In the genomic region with DNA sequence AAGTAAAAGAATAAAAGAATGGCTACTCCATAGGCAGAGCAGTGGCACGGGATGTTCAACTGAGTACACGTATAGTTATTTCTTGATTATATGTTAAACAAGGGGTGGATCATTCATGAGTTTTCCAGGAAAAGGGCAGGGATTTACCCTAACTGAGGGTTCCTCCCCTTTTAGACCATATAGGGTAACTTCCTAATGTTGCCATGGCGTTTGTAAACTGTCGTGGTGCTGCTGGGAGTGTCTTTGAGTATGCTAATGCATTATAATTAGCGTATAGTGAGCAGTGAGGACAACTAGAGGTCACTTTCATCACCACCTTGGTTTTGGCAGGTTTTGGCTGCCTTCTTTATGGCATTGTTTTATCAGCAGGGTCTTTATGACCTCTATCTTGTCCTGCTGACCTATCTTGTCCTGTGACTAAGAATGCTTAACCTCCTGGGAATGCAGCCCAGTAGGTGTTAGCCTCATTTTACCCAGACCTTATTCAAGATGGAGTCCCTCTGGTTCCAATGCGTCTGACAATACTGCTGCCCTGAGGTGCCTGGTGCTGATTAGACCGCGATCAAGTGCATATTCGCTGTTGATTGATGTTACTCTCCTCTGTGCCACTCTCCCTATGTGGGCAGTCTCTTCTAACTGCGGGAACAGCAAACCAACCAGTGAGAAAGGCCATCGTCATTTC, we compare ENCODE assay signal across 1 cellular context.
TF ChIP-seq lines count a peak whose summit lies in the region.

No MANE protein-coding gene starts in this region.

TF ChIP-seq in GM23338, 12 proteins besides CTCF, POLR2A, EP300 and RAD21 (continued from another document):
- TF ChIP-seq, protein P1, sequence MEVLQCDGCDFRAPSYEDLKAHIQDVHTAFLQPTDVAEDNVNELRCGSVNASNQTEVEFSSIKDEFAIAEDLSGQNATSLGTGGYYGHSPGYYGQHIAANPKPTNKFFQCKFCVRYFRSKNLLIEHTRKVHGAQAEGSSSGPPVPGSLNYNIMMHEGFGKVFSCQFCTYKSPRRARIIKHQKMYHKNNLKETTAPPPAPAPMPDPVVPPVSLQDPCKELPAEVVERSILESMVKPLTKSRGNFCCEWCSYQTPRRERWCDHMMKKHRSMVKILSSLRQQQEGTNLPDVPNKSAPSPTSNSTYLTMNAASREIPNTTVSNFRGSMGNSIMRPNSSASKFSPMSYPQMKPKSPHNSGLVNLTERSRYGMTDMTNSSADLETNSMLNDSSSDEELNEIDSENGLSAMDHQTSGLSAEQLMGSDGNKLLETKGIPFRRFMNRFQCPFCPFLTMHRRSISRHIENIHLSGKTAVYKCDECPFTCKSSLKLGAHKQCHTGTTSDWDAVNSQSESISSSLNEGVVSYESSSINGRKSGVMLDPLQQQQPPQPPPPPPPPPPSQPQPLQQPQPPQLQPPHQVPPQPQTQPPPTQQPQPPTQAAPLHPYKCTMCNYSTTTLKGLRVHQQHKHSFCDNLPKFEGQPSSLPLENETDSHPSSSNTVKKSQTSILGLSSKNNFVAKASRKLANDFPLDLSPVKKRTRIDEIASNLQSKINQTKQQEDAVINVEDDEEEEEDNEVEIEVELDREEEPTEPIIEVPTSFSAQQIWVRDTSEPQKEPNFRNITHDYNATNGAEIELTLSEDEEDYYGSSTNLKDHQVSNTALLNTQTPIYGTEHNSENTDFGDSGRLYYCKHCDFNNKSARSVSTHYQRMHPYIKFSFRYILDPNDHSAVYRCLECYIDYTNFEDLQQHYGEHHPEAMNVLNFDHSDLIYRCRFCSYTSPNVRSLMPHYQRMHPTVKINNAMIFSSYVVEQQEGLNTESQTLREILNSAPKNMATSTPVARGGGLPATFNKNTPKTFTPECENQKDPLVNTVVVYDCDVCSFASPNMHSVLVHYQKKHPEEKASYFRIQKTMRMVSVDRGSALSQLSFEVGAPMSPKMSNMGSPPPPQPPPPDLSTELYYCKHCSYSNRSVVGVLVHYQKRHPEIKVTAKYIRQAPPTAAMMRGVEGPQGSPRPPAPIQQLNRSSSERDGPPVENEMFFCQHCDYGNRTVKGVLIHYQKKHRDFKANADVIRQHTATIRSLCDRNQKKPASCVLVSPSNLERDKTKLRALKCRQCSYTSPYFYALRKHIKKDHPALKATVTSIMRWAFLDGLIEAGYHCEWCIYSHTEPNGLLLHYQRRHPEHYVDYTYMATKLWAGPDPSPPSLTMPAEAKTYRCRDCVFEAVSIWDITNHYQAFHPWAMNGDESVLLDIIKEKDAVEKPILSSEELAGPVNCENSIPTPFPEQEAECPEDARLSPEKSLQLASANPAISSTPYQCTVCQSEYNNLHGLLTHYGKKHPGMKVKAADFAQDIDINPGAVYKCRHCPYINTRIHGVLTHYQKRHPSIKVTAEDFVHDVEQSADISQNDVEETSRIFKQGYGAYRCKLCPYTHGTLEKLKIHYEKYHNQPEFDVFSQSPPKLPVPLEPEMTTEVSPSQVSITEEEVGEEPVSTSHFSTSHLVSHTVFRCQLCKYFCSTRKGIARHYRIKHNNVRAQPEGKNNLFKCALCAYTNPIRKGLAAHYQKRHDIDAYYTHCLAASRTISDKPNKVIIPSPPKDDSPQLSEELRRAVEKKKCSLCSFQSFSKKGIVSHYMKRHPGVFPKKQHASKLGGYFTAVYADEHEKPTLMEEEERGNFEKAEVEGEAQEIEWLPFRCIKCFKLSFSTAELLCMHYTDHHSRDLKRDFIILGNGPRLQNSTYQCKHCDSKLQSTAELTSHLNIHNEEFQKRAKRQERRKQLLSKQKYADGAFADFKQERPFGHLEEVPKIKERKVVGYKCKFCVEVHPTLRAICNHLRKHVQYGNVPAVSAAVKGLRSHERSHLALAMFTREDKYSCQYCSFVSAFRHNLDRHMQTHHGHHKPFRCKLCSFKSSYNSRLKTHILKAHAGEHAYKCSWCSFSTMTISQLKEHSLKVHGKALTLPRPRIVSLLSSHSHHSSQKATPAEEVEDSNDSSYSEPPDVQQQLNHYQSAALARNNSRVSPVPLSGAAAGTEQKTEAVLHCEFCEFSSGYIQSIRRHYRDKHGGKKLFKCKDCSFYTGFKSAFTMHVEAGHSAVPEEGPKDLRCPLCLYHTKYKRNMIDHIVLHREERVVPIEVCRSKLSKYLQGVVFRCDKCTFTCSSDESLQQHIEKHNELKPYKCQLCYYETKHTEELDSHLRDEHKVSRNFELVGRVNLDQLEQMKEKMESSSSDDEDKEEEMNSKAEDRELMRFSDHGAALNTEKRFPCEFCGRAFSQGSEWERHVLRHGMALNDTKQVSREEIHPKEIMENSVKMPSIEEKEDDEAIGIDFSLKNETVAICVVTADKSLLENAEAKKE (CRISPR knock-in tag; IDR thresholded peaks at IDR 0.05): no peak
- TF ChIP-seq ZNF331 (CRISPR knock-in tag; IDR thresholded peaks at IDR 0.05; ENCODE audit: low read depth): no peak
- TF ChIP-seq STAT1 (IDR thresholded peaks at IDR 0.05; ENCODE audit: unreplicated experiment): no peak
- no peak for TF ChIP-seq NANOG (IDR thresholded peaks at IDR 0.05; ENCODE audit: borderline replicate concordance)
- no peak for TF ChIP-seq ZNF114 (CRISPR knock-in tag; IDR thresholded peaks at IDR 0.05)
- TF ChIP-seq EZH2 (IDR thresholded peaks at IDR 0.05; ENCODE audit: low read depth, unreplicated experiment): no peak
- TF ChIP-seq, protein P2, sequence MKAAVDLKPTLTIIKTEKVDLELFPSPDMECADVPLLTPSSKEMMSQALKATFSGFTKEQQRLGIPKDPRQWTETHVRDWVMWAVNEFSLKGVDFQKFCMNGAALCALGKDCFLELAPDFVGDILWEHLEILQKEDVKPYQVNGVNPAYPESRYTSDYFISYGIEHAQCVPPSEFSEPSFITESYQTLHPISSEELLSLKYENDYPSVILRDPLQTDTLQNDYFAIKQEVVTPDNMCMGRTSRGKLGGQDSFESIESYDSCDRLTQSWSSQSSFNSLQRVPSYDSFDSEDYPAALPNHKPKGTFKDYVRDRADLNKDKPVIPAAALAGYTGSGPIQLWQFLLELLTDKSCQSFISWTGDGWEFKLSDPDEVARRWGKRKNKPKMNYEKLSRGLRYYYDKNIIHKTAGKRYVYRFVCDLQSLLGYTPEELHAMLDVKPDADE (IDR thresholded peaks at IDR 0.05): no peak
- no peak for TF ChIP-seq POLR2AphosphoS5 (IDR thresholded peaks at IDR 0.05; ENCODE audit: low read depth)
